In genomic region chr2:239911630-239912071, GRCh38 we compare ENCODE assay signal across 12 cellular contexts.
DNase-seq lines count a peak whose midpoint lies in the region; ATAC-seq and TF ChIP-seq lines count a peak whose summit lies in the region.
"Had no signal": no experiment of that assay in that cellular context is flagged by ENCODE, and none has a peak within 500 bp of the region (broad histone marks: within the 10 kb centered on the region; RNA-seq: fewer than 3 reads in every experiment).

No MANE protein-coding gene starts in this region.

- H3K27ac ChIP-seq in gastroesophageal sphincter, result peak overlapping the region in 3 of 4 donors; percentile 39 to 49 (median 46)
- H3K27ac ChIP-seq: PC-9 had no signal

- ATAC-seq in gastroesophageal sphincter (peak; percentile 65), omental fat pad (ENCODE audit: low FRiP score) (peak; percentile 24), GM21619 (IDR thresholded peaks at IDR 0.05; ENCODE audit: unreplicated experiment) (no peak), GM21526 (IDR thresholded peaks at IDR 0.05; ENCODE audit: low FRiP score, unreplicated experiment) (no peak)

- H3K27me3 ChIP-seq in H7 (ENCODE audit: control insufficient read depth, insufficient read depth, low read length) (no peaks in the 10 kb centered on the region), gastroesophageal sphincter (no peaks in the 10 kb centered on the region)

- H3K4me3 ChIP-seq in H7 (ENCODE audit: insufficient read depth, low read depth, low read length), result no peak overlapping the region
- no peak overlapping the region for H3K4me3 ChIP-seq in gastroesophageal sphincter
- H3K4me3 ChIP-seq: PC-9 had no signal

- peaks cover 0 to 2% (median 0%) of the 10 kb centered on the region in 3 donors for H3K9me3 ChIP-seq in gastroesophageal sphincter

- peaks cover 0 to 18% (median 0%) of the 10 kb centered on the region in 3 donors for H3K4me1 ChIP-seq in gastroesophageal sphincter

- no peak for TF ChIP-seq CTCF in gastroesophageal sphincter (IDR thresholded peaks at IDR 0.05)
- no peak for TF ChIP-seq CTCF in omental fat pad (IDR thresholded peaks at IDR 0.05)

- TF ChIP-seq POLR2A in gastroesophageal sphincter (IDR thresholded peaks at IDR 0.05), result no peak

- H3K36me3 ChIP-seq in H7 (replicated peaks; ENCODE audit: control insufficient read depth, insufficient read depth, low read length) (no peaks in the 10 kb centered on the region), gastroesophageal sphincter (no peaks in the 10 kb centered on the region)

- 0 to 62% methylated on average over 1 to 3 of the region's 8 CpGs for WGBS in gastroesophageal sphincter (ENCODE audit: low coverage in 1 of 2), 2 donors

- no peak for TF ChIP-seq EP300 in gastroesophageal sphincter (IDR thresholded peaks at IDR 0.05)

- DNase-seq in H7 (peak; percentile 15), SKM-1 (lab: John Stamatoyannopoulos, UW; ENCODE audit: unreplicated experiment) (peak; percentile 56), omental fat pad (ENCODE audit: low spot score) (no peak), NCI-H774 (lab: John Stamatoyannopoulos, UW) (no peak), SW 1271 (lab: John Stamatoyannopoulos, UW) (no peak)
- DNase-seq: activated CD4-positive, CD25-positive, alpha-beta regulatory T cell; NCI-H146; nephron progenitor cell; PC-9 had no signal

Comparison
In these comparisons a context has a peak if more than half of its experiments do, and no peak if none do; other contexts are left out.
1. DNase-seq: peak in H7 (single experiment) and SKM-1 (single experiment); none in omental fat pad (single experiment), NCI-H774 (single experiment) and SW 1271 (0 of 2).
2. ATAC-seq: peak in gastroesophageal sphincter (single experiment) and omental fat pad (single experiment); none in GM21619 (single experiment) and GM21526 (single experiment).